Comparison of ENCODE assay signal across 17 cellular contexts in genomic region chr3:182451871-182452270, GRCh38.
DNase-seq lines count a peak whose midpoint lies in the region; ATAC-seq and TF ChIP-seq lines count a peak whose summit lies in the region.
"Had no signal": no experiment of that assay in that cellular context is flagged by ENCODE, and none has a peak within 500 bp of the region (broad histone marks: within the 10 kb centered on the region; RNA-seq: fewer than 3 reads in every experiment).

No MANE protein-coding gene starts in this region.

- H3K4me1 ChIP-seq in HUES48 (ENCODE audit: control insufficient read depth, insufficient read depth, low read length) (peaks cover 15% of the 10 kb centered on the region), mesendoderm (ENCODE audit: control insufficient read depth, low read depth, low read length) (peaks cover 3% of the 10 kb centered on the region)
- no peaks in the 10 kb centered on the region for H3K4me1 ChIP-seq in CD8-positive, alpha-beta T cell (ENCODE audit: insufficient read depth, low read length)
- H3K4me1 ChIP-seq: BLaER1 treated with 17β-estradiol and CSF1 and Interleukin-3, amounts not matched to agents 10 nM and 100 nM had no signal

- no peak overlapping the region for H3K56ac ChIP-seq in mesendoderm (ENCODE audit: low read length)

- no peak overlapping the region for H2BK5ac ChIP-seq in mesendoderm (ENCODE audit: low read length)

- H3K4me2 ChIP-seq in mesendoderm (ENCODE audit: low read length) = no peak overlapping the region
- H3K4me2 ChIP-seq: BLaER1 treated with 17β-estradiol and CSF1 and Interleukin-3, amounts not matched to agents 10 nM and 100 nM had no signal

- POLR2A ChIA-PET in CD8-positive, alpha-beta T cell (lab: Charles Lee) = no interaction called here

- H3K27me3 Mint-ChIP-seq in progenitor cell of endocrine pancreas = no peaks in the 10 kb centered on the region
- H3K27me3 Mint-ChIP-seq in CD8-positive, alpha-beta T cell (ENCODE audit: low read depth) = no peaks in the 10 kb centered on the region
- H3K27me3 Mint-ChIP-seq: CD4-positive, CD25-positive, alpha-beta regulatory T cell had no signal

- H4K5ac ChIP-seq in mesendoderm (ENCODE audit: low read length) = no peak overlapping the region

- no CpG with 5 or more reads among the region's 2 CpGs for WGBS in mesendoderm (ENCODE audit: extremely low coverage, insufficient coverage, low lambda C conversion rate)

- intact Hi-C loops in CD8-positive, alpha-beta T cell (cut with DNase I, micrococcal nuclease) = no loop called here

- H3K36me3 Mint-ChIP-seq in progenitor cell of endocrine pancreas (ENCODE audit: insufficient read depth) = no peaks in the 10 kb centered on the region
- H3K36me3 Mint-ChIP-seq in CD8-positive, alpha-beta T cell = no peaks in the 10 kb centered on the region
- H3K36me3 Mint-ChIP-seq: CD4-positive, CD25-positive, alpha-beta regulatory T cell had no signal

- H3K27ac ChIP-seq in HUES48 (ENCODE audit: low read depth, low read length) = peak overlapping the region; percentile 67
- no peak overlapping the region for H3K27ac ChIP-seq in mesendoderm (ENCODE audit: low read depth, low read length)
- no peak overlapping the region for H3K27ac ChIP-seq in CD8-positive, alpha-beta T cell (ENCODE audit: low read depth, low read length)
- H3K27ac ChIP-seq: BLaER1 treated with 17β-estradiol and CSF1 and Interleukin-3, amounts not matched to agents 10 nM and 100 nM had no signal

- H4K8ac ChIP-seq in mesendoderm (ENCODE audit: low read depth, low read length) = no peak overlapping the region

- H3K4me3 ChIP-seq in HUES48 (ENCODE audit: low read depth, low read length) (no peak overlapping the region), mesendoderm (ENCODE audit: low read length) (no peak overlapping the region)
- H3K4me3 ChIP-seq in CD8-positive, alpha-beta T cell (ENCODE audit: low read depth, low read length) = no peak overlapping the region
- H3K4me3 ChIP-seq: BLaER1 treated with 17β-estradiol and CSF1 and Interleukin-3, amounts not matched to agents 10 nM and 100 nM had no signal

- H3K9ac ChIP-seq in HUES48 (ENCODE audit: low read depth, low read length) (no peak overlapping the region), mesendoderm (ENCODE audit: low read length) (no peak overlapping the region)
- H3K9ac ChIP-seq: BLaER1 treated with 17β-estradiol and CSF1 and Interleukin-3, amounts not matched to agents 10 nM and 100 nM had no signal

- H3K4me3 Mint-ChIP-seq in progenitor cell of endocrine pancreas (ENCODE audit: low read depth) = no peak overlapping the region
- no peak overlapping the region for H3K4me3 Mint-ChIP-seq in CD8-positive, alpha-beta T cell
- H3K4me3 Mint-ChIP-seq: CD4-positive, CD25-positive, alpha-beta regulatory T cell; HFFc6 had no signal

- no peaks in the 10 kb centered on the region for H3K79me1 ChIP-seq in mesendoderm (ENCODE audit: low read length)

- peak overlapping the region; percentile 7 for H3K27ac Mint-ChIP-seq in progenitor cell of endocrine pancreas
- H3K27ac Mint-ChIP-seq in CD8-positive, alpha-beta T cell = no peak overlapping the region
- H3K27ac Mint-ChIP-seq: CD4-positive, CD25-positive, alpha-beta regulatory T cell; HFFc6 had no signal

- no peak overlapping the region for H2BK120ac ChIP-seq in mesendoderm (ENCODE audit: low read depth, low read length)

- CTCF ChIA-PET in CD8-positive, alpha-beta T cell (lab: Charles Lee) = no interaction called here

- H3K9me3 Mint-ChIP-seq in progenitor cell of endocrine pancreas (ENCODE audit: low read depth) = peaks cover 7% of the 10 kb centered on the region
- H3K9me3 Mint-ChIP-seq in CD8-positive, alpha-beta T cell = peaks cover 4% of the 10 kb centered on the region

- H3K79me2 ChIP-seq in mesendoderm (ENCODE audit: control insufficient read depth, insufficient read depth, low read length) = no peaks in the 10 kb centered on the region

- no peak overlapping the region for H2AK5ac ChIP-seq in mesendoderm (ENCODE audit: low read length)

- peaks cover 18% of the 10 kb centered on the region for H3K4me1 Mint-ChIP-seq in progenitor cell of endocrine pancreas (ENCODE audit: low read depth)
- no peaks in the 10 kb centered on the region for H3K4me1 Mint-ChIP-seq in CD8-positive, alpha-beta T cell (ENCODE audit: low read depth)
- H3K4me1 Mint-ChIP-seq: CD4-positive, CD25-positive, alpha-beta regulatory T cell had no signal

- no peak overlapping the region for H2BK15ac ChIP-seq in mesendoderm (replicated peaks; ENCODE audit: low read depth)

- no peaks in the 10 kb centered on the region for H3K9me3 ChIP-seq in HUES48 (ENCODE audit: control insufficient read depth, insufficient read depth, low read length)
- no peaks in the 10 kb centered on the region for H3K9me3 ChIP-seq in CD8-positive, alpha-beta T cell (ENCODE audit: low read length)

- no peak for ATAC-seq in HG03045 (IDR thresholded peaks at IDR 0.05; ENCODE audit: unreplicated experiment)
- ATAC-seq in CD8-positive, alpha-beta T cell = no peak

- H3K27me3 ChIP-seq in HUES48 (ENCODE audit: control insufficient read depth, insufficient read depth, low read length) = no peaks in the 10 kb centered on the region
- H3K27me3 ChIP-seq in mesendoderm (ENCODE audit: insufficient read depth, low read length, poor library complexity) = no peaks in the 10 kb centered on the region
- H3K27me3 ChIP-seq in CD8-positive, alpha-beta T cell (ENCODE audit: insufficient read depth, low read length) = no peaks in the 10 kb centered on the region
- H3K27me3 ChIP-seq: BLaER1 treated with 17β-estradiol and CSF1 and Interleukin-3, amounts not matched to agents 10 nM and 100 nM had no signal

- no peak overlapping the region for H3K4ac ChIP-seq in mesendoderm (ENCODE audit: low read depth, low read length)

- TF ChIP-seq CTCF in progenitor cell of endocrine pancreas (IDR thresholded peaks at IDR 0.05; ENCODE audit: unreplicated experiment) = no peak
- no peak for TF ChIP-seq CTCF in CD8-positive, alpha-beta T cell (IDR thresholded peaks at IDR 0.05)

- no peak overlapping the region for H3K18ac ChIP-seq in mesendoderm (ENCODE audit: low read length)

- H3K36me3 ChIP-seq in HUES48 (ENCODE audit: control insufficient read depth, insufficient read depth, low read length) = no peaks in the 10 kb centered on the region
- no peaks in the 10 kb centered on the region for H3K36me3 ChIP-seq in mesendoderm (ENCODE audit: control insufficient read depth, insufficient read depth, low read length)
- no peaks in the 10 kb centered on the region for H3K36me3 ChIP-seq in CD8-positive, alpha-beta T cell (ENCODE audit: insufficient read depth, low read length)
- H3K36me3 ChIP-seq: BLaER1 treated with 17β-estradiol and CSF1 and Interleukin-3, amounts not matched to agents 10 nM and 100 nM had no signal

- DNase-seq in NCI-H82 treated with DMSO at 0.1 percent for 48 hours (lab: John Stamatoyannopoulos, UW; ENCODE audit: unreplicated experiment) = peak; percentile 70
- DNase-seq in mesendoderm = peak; percentile 58
- no peak for DNase-seq in progenitor cell of endocrine pancreas (ENCODE audit: low spot score, unreplicated experiment)
- no peak for DNase-seq in activated T-cell treated with anti-CD3 and anti-CD28 coated beads, Interleukin-2, amount 50 U/mL, for 1 hour
- DNase-seq in anterior cingulate cortex (lab: John Stamatoyannopoulos, UW) = no peak
- DNase-seq in CD8-positive, alpha-beta T cell = no peak
- DNase-seq: ACHN; Calu3; CD4-positive, CD25-positive, alpha-beta regulatory T cell; DMS 273 treated with DMSO at 0.1 percent for 48 hours; DMS79 treated with DMSO at 0.1 percent for 48 hours; EL; HCEC 1CT; HFFc6 had no signal

- no peak overlapping the region for H3K23ac ChIP-seq in mesendoderm (ENCODE audit: low read length)

Comparison
In these comparisons a context has a peak if more than half of its experiments do, and no peak if none do; other contexts are left out.
1. DNase-seq: peak in NCI-H82 treated with DMSO at 0.1 percent for 48 hours (single experiment) and mesendoderm (single experiment); none in progenitor cell of endocrine pancreas (single experiment), activated T-cell treated with anti-CD3 and anti-CD28 coated beads, Interleukin-2, amount 50 U/mL, for 1 hour (single experiment), anterior cingulate cortex (0 of 58) and CD8-positive, alpha-beta T cell (0 of 7).